16 cellular contexts compared by ENCODE assay signal in genomic region chr11:102151784-102152525, GRCh38. TPM values are rescaled to one million over a fixed set of nuclear protein-coding genes. Genes with fewer than 3 reads are reported as not detected.
DNase-seq lines count a peak whose midpoint lies in the region; ATAC-seq and TF ChIP-seq lines count a peak whose summit lies in the region.
"Had no signal": no experiment of that assay in that cellular context is flagged by ENCODE, and none has a peak within 500 bp of the region (broad histone marks: within the 10 kb centered on the region; RNA-seq: fewer than 3 reads in every experiment).

No MANE protein-coding gene starts in this region.

- no peak overlapping the region; the same call in 1 of the 2 replicates for H3K4me2 ChIP-seq in IMR-90 (ENCODE audit: low read depth, low read length)

- H3K27ac ChIP-seq in IMR-90 (ENCODE audit: insufficient read depth, low read length) (peak overlapping the region; percentile 43; the same call in 1 of the 2 replicates), coronary artery (peak overlapping the region in 1 of 2 donors; percentile 5), subcutaneous abdominal adipose tissue (ENCODE audit: low read depth, low read length) (peak overlapping the region; percentile 58), stomach (no peak overlapping the region), body of pancreas (no peak overlapping the region)
- H3K27ac ChIP-seq: C4-2B, Peyer's patch had no signal

- H3K9ac ChIP-seq in IMR-90 (ENCODE audit: low read depth, low read length), result no peak overlapping the region
- no peak overlapping the region for H3K9ac ChIP-seq in subcutaneous abdominal adipose tissue (ENCODE audit: low read length in 5 of 5)

- peak overlapping the region; percentile 11; the same call in 1 of the 2 replicates for H2AK5ac ChIP-seq in IMR-90 (ENCODE audit: low read depth, low read length)

- H3K36me3 ChIP-seq in IMR-90 (ENCODE audit: control insufficient read depth, insufficient read depth, low read length), result no peaks in the 10 kb centered on the region; the same call in 1 of the 2 replicates
- H3K36me3 ChIP-seq in subcutaneous abdominal adipose tissue (ENCODE audit: control insufficient read depth in 5 of 5, insufficient read depth in 5 of 5, low read length in 5 of 5), result no peaks in the 10 kb centered on the region
- no peaks in the 10 kb centered on the region for H3K36me3 ChIP-seq in stomach
- H3K36me3 ChIP-seq in body of pancreas (replicated peaks in 1 of 2; ENCODE audit: insufficient read depth in 1 of 2, low read depth in 2 of 2), result no peaks in the 10 kb centered on the region
- H3K36me3 ChIP-seq: Peyer's patch had no signal

- H3K27me3 ChIP-seq in IMR-90 (ENCODE audit: control insufficient read depth, insufficient read depth, low read length) (no peaks in the 10 kb centered on the region), subcutaneous abdominal adipose tissue (ENCODE audit: control insufficient read depth in 5 of 5, insufficient read depth in 4 of 5, low read length in 5 of 5) (no peaks in the 10 kb centered on the region), stomach (no peaks in the 10 kb centered on the region), body of pancreas (no peaks in the 10 kb centered on the region)
- H3K27me3 ChIP-seq: MG63, Peyer's patch had no signal

- CTCF ChIA-PET in IMR-90 (lab: Yijun Ruan, JAX), result interaction anchor here (0.8 kb wide), 1 partner anchor 26 kb away, joined by 3 read pairs; no protein-coding TSS in a partner anchor

- in situ Hi-C loops in IMR-90 (cut with MboI; ENCODE audit: low sequenced_read_pairs), result no loop called here

- peaks cover 19% of the 10 kb centered on the region for H3K4me1 ChIP-seq in IMR-90 (ENCODE audit: control insufficient read depth, insufficient read depth, low read length)
- peaks cover 0 to 17% (median 6%) of the 10 kb centered on the region in 5 donors for H3K4me1 ChIP-seq in subcutaneous abdominal adipose tissue (ENCODE audit: control insufficient read depth in 5 of 5, insufficient read depth in 5 of 5, low read length in 5 of 5)
- H3K4me1 ChIP-seq in stomach, result peaks cover 12 to 77% (median 43%) of the 10 kb centered on the region in 4 donors
- H3K4me1 ChIP-seq in body of pancreas, result peaks cover 9% of the 10 kb centered on the region

- H3K18ac ChIP-seq in IMR-90 (ENCODE audit: low read depth, low read length), result peak overlapping the region; percentile 24; the same call in 1 of the 2 replicates

- H2BK120ac ChIP-seq in IMR-90 (ENCODE audit: low read depth, low read length), result no peak overlapping the region

- no peak overlapping the region for H4K8ac ChIP-seq in IMR-90 (ENCODE audit: low read depth in 2 of 2, low read length in 2 of 2)

- TF ChIP-seq EP300 in stomach (IDR thresholded peaks at IDR 0.05), result no peak

- peaks cover 52% of the 10 kb centered on the region for H4K20me1 ChIP-seq in IMR-90 (ENCODE audit: insufficient read depth, low read length)

- no peaks in the 10 kb centered on the region for H3K9me3 ChIP-seq in IMR-90 (ENCODE audit: control insufficient read depth, insufficient read depth, low read length)
- no peaks in the 10 kb centered on the region for H3K9me3 ChIP-seq in subcutaneous abdominal adipose tissue (ENCODE audit: control insufficient read depth in 5 of 5, low read length in 5 of 5)
- no peaks in the 10 kb centered on the region for H3K9me3 ChIP-seq in stomach
- no peaks in the 10 kb centered on the region for H3K9me3 ChIP-seq in body of pancreas
- H3K9me3 ChIP-seq: Caco-2, Peyer's patch had no signal

- no peak for ATAC-seq in IMR-90 (ENCODE audit: low read depth)
- ATAC-seq in body of pancreas, result no peak
- ATAC-seq: Right ventricle myocardium inferior had no signal

- no peak overlapping the region for H3K4me3 ChIP-seq in IMR-90 (ENCODE audit: insufficient read depth, low read depth, low read length)
- H3K4me3 ChIP-seq in coronary artery, result peak overlapping the region; percentile 17
- no peak overlapping the region for H3K4me3 ChIP-seq in subcutaneous abdominal adipose tissue (ENCODE audit: low read depth in 1 of 5, low read length in 5 of 5)
- no peak overlapping the region for H3K4me3 ChIP-seq in stomach
- H3K4me3 ChIP-seq in body of pancreas, result no peak overlapping the region
- H3K4me3 ChIP-seq: MG63, Peyer's patch had no signal

- peak overlapping the region; percentile 78; the same call in 1 of the 2 replicates for H3K14ac ChIP-seq in IMR-90 (replicated peaks; ENCODE audit: low read depth, low read length)

- H3K4ac ChIP-seq in IMR-90 (ENCODE audit: low read depth, low read length), result no peak overlapping the region; the same call in 1 of the 2 replicates

- no peak for TF ChIP-seq POLR2A in IMR-90 (IDR thresholded peaks at IDR 0.05; ENCODE audit: low read depth, low read length)
- no peak for TF ChIP-seq POLR2A in stomach (IDR thresholded peaks at IDR 0.05)
- no peak for TF ChIP-seq POLR2A in body of pancreas (IDR thresholded peaks at IDR 0.05)

- H3K27me3 Mint-ChIP-seq in nephron progenitor cell (ENCODE audit: low read depth, poor library complexity), result peaks cover 3% of the 10 kb centered on the region

- no peak overlapping the region for H4K91ac ChIP-seq in IMR-90 (ENCODE audit: insufficient read depth, low read depth, low read length)

- H4K5ac ChIP-seq in IMR-90 (ENCODE audit: low read depth, low read length), result no peak overlapping the region

- no TSS peak for BruUV-seq in IMR-90 (replicated peaks; lab: Mats Ljungman, UMichigan)

- H2AK9ac ChIP-seq in IMR-90 (replicated peaks; ENCODE audit: low read depth, low read length, poor library complexity), result no peak overlapping the region

- peaks cover 58% of the 10 kb centered on the region for H3K36me3 Mint-ChIP-seq in nephron progenitor cell (ENCODE audit: low read depth)

- peaks cover 8 to 71% of the 10 kb centered on the region in 2 experiments; a peak in 3 of 4 replicates for H3K79me1 ChIP-seq in IMR-90 (ENCODE audit: low read depth in 1 of 2, low read length in 2 of 2)

- peak overlapping the region; percentile 58 for H2BK5ac ChIP-seq in IMR-90 (ENCODE audit: low read depth, low read length, poor library complexity, severe bottlenecking)

- H2AFZ ChIP-seq in IMR-90 (replicated peaks; ENCODE audit: low read length, poor library complexity), result no peak overlapping the region

- H3K23ac ChIP-seq in IMR-90 (ENCODE audit: low read depth, low read length), result peak overlapping the region; percentile 88; the same call in 1 of the 2 replicates

- no peak for TF ChIP-seq RAD21 in IMR-90 (IDR thresholded peaks at IDR 0.05; ENCODE audit: low read length)

- dilution Hi-C loops in IMR-90 (cut with HindIII; ENCODE audit: low sequenced_read_pairs, unreplicated experiment), result no loop called here

- intact Hi-C loops in IMR-90 (cut with micrococcal nuclease), result no loop called here
- intact Hi-C loops in stomach (cut with DNase I; ENCODE audit: low total_unique reads), result no loop called here
- intact Hi-C loops in body of pancreas (cut with DNase I), result no loop called here

- H2BK20ac ChIP-seq in IMR-90 (ENCODE audit: low read depth, low read length), result peak overlapping the region; percentile 32; the same call in 1 of the 2 replicates

- WGBS in IMR-90 (ENCODE audit: extremely low coverage in 2 of 2, insufficient read length in 1 of 2), 2 experiments, result no CpG with 5 or more reads among the region's 6 CpGs
- 90 to 95% (median 93%) methylated on average over 6 of the region's 6 CpGs for WGBS in stomach, 5 donors
- WGBS in body of pancreas, 2 donors, result 91 to 93% methylated on average over 6 of the region's 6 CpGs

- DNase-seq in IMR-90 (no peak), coronary artery (ENCODE audit: low spot score) (no peak), nephron progenitor cell (no peak), stomach (no peak), body of pancreas (no peak)
- DNase-seq in activated CD4-positive, alpha-beta T cell treated with anti-CD3 and anti-CD28 coated beads, Interleukin-2, amount 50 U/mL, for 4 hours, result no peak
- DNase-seq: Caco-2, DMS53, MG63, NCI-H1092 treated with DMSO at 0.1 percent for 48 hours, NCI-H2227 treated with DMSO at 0.1 percent for 48 hours, NCI-H524, Peyer's patch had no signal

- no peak overlapping the region for H3K4me3 Mint-ChIP-seq in nephron progenitor cell

- H3K4me1 Mint-ChIP-seq in nephron progenitor cell, result peaks cover 80% of the 10 kb centered on the region

- H3K56ac ChIP-seq in IMR-90 (ENCODE audit: extremely low read depth, insufficient read depth, low read length), result no peak overlapping the region

- peak overlapping the region; percentile 36; the same call in 1 of the 3 replicates for H2BK15ac ChIP-seq in IMR-90 (ENCODE audit: low read depth, low read length)

- H3K9me1 ChIP-seq in IMR-90 (ENCODE audit: insufficient read depth, low read length), result peaks cover 14% of the 10 kb centered on the region

- TF ChIP-seq CTCF in IMR-90 (conservative IDR thresholded peaks at IDR 0.05; ENCODE audit: low read depth, low read length) (no peak), coronary artery (IDR thresholded peaks at IDR 0.05) (no peak), nephron progenitor cell (IDR thresholded peaks at IDR 0.05) (no peak), stomach (IDR thresholded peaks at IDR 0.05) (no peak), body of pancreas (IDR thresholded peaks at IDR 0.05) (no peak)

- H3K27ac Mint-ChIP-seq in nephron progenitor cell, result peak overlapping the region; percentile 97

- H3K9me3 Mint-ChIP-seq in nephron progenitor cell, result peaks cover 6% of the 10 kb centered on the region

- POLR2A ChIA-PET in IMR-90 (lab: Charles Lee; ENCODE audit: unreplicated experiment), result no interaction called here

TF ChIP-seq in IMR-90, 13 proteins besides CTCF, POLR2A, EP300 and RAD21 (continues in another document):
- no peak for TF ChIP-seq CHD1 (IDR thresholded peaks at IDR 0.05; ENCODE audit: low read depth, low read length)
- no peak for TF ChIP-seq BHLHE40 (IDR thresholded peaks at IDR 0.05; ENCODE audit: low read depth, low read length)
- TF ChIP-seq MXI1 (IDR thresholded peaks at IDR 0.05; ENCODE audit: borderline replicate concordance, low read depth, low read length), result no peak
- TF ChIP-seq MAZ (IDR thresholded peaks at IDR 0.05; ENCODE audit: borderline replicate concordance, low read depth, low read length), result no peak
- no peak for TF ChIP-seq NFE2L2 (IDR thresholded peaks at IDR 0.05; ENCODE audit: low read depth, low read length)
- no peak for TF ChIP-seq CEBPB (IDR thresholded peaks at IDR 0.05; ENCODE audit: low read depth, low read length)
- no peak for TF ChIP-seq FOS (IDR thresholded peaks at IDR 0.05; ENCODE audit: low read depth, low read length)
- TF ChIP-seq MAFK (IDR thresholded peaks at IDR 0.05; ENCODE audit: low read depth, low read length), result no peak

RNA-seq across cellular contexts. Expression of gene YAP1, which starts 41.7 kb away (rescaled TPM):
- total RNA-seq in IMR-90 (2012; rRNA removed) (207 and 251 TPM in 2 replicates), stomach (100 to 1,000 TPM in 2 of 5 donors, 10 to 100 TPM in 3; 22.0 to 400 (median 98.4) TPM), body of pancreas (10 to 100 TPM; 26.0 to 38.9 TPM)
- polyA plus RNA-seq in IMR-90 (2012; rRNA removed) (116 and 121 TPM in 2 replicates), stomach (10 to 100 TPM; 24.0 to 31.8 (median 27.4) TPM)
- polyA plus RNA-seq in IMR-90 (2012; cell fraction: cytosol; rRNA removed), result 43.6 and 73.6 TPM in 2 replicates
- 55.7 and 77.4 TPM in 2 replicates for polyA plus RNA-seq in IMR-90 (2012; cell fraction: nucleus; rRNA removed; ENCODE audit: low replicate concordance)

Comparison
In these comparisons a context has a peak if more than half of its experiments do, and no peak if none do; other contexts are left out.
1. H3K27ac ChIP-seq: peak in IMR-90 (single experiment) and subcutaneous abdominal adipose tissue (single experiment); none in stomach (0 of 5) and body of pancreas (0 of 4).